8 cellular contexts compared by ENCODE assay signal in the genomic region with DNA sequence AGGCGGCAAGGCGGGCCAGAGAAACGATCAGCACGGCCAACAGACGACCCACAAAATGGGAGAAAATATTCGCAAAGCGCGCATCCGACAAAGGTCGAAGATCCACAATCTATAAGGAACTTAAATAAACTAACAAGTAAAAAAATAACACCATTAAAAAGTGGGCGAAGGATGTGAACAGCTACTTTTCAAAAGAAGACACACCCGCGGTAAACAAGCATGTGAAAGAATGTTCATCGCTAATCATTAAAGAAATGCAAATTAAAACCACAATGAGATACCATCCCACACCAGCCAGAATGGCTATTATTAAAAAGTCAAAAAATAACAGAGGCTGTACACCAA.
A peak's percentile ranks its signal among the peaks of the same experiment; 100 is the strongest.
DNase-seq lines count a peak whose midpoint lies in the region; ATAC-seq, FAIRE-seq and TF ChIP-seq lines count a peak whose summit lies in the region.

No MANE protein-coding gene starts in this region.

- no peak overlapping the region for H3K27ac Mint-ChIP-seq in activated CD4-positive, alpha-beta memory T cell treated with anti-CD3 and anti-CD28 coated beads, Interleukin-2, amount 10 ng/mL, durations not matched to agents 7 days and 5 days
- H3K27ac Mint-ChIP-seq in memory B cell = peak overlapping the region; percentile 88

- DNase-seq in heart left ventricle = no peak
- no peak for DNase-seq in left cardiac atrium
- no peak for DNase-seq in activated CD4-positive, alpha-beta memory T cell treated with anti-CD3 and anti-CD28 coated beads, Interleukin-2, amount 10 ng/mL, durations not matched to agents 7 days and 5 days
- DNase-seq in memory B cell (ENCODE audit: low spot score in 2 of 2) = no peak
- DNase-seq in urothelium cell line (ENCODE audit: low spot score) = no peak
- DNase-seq in NOMO-1 (lab: John Stamatoyannopoulos, UW; ENCODE audit: unreplicated experiment in 2 of 2) = no peak
- no peak for DNase-seq in substantia nigra (lab: John Stamatoyannopoulos, UW)

- peak overlapping the region; percentile 72 for H3K4me3 Mint-ChIP-seq in activated CD4-positive, alpha-beta memory T cell treated with anti-CD3 and anti-CD28 coated beads, Interleukin-2, amount 10 ng/mL, durations not matched to agents 7 days and 5 days
- H3K4me3 Mint-ChIP-seq in memory B cell = peak overlapping the region; percentile 92

- peak overlapping the region in 2 of 12 donors; percentile 72 to 81 for H3K27ac ChIP-seq in heart left ventricle
- no peak overlapping the region for H3K27ac ChIP-seq in substantia nigra (ENCODE audit: low read depth, low read length, poor library complexity, severe bottlenecking)

- WGBS in heart left ventricle, 4 donors = 21 to 24% (median 22%) methylated on average over 14 of the region's 14 CpGs

- H3K4me1 Mint-ChIP-seq in activated CD4-positive, alpha-beta memory T cell treated with anti-CD3 and anti-CD28 coated beads, Interleukin-2, amount 10 ng/mL, durations not matched to agents 7 days and 5 days = peaks cover 12% of the 10 kb centered on the region
- H3K4me1 Mint-ChIP-seq in memory B cell = peaks cover 13% of the 10 kb centered on the region

- peak overlapping the region in 10 of 12 donors; percentile 58 to 95 (median 70) for H3K4me3 ChIP-seq in heart left ventricle

- peaks cover 0 to 5% (median 0%) of the 10 kb centered on the region in 9 donors for H3K27me3 ChIP-seq in heart left ventricle

- peaks cover 0 to 17% (median 11%) of the 10 kb centered on the region in 12 donors for H3K4me1 ChIP-seq in heart left ventricle

- peak; percentile 63 for FAIRE-seq in urothelium cell line (lab: Jason Lieb, UNC)

- CTCF ChIA-PET in activated CD4-positive, alpha-beta memory T cell treated with anti-CD3 and anti-CD28 coated beads, Interleukin-2, amount 10 ng/mL, durations not matched to agents 7 days and 5 days (lab: Charles Lee) = interaction anchor here (0.7 to 4.8 kb wide), 53 partner anchors 9 to 897 kb away, joined by 3 to 79 read pairs (median 5); partner anchors contain the start of genes NSFL1C and SIRPD

- no peaks in the 10 kb centered on the region for H3K9me3 ChIP-seq in heart left ventricle

- no peak for TF ChIP-seq CTCF in heart left ventricle (IDR thresholded peaks at IDR 0.05)

- H3K36me3 ChIP-seq in heart left ventricle = peaks cover 0 to 3% (median 0%) of the 10 kb centered on the region in 9 donors

- ATAC-seq in heart left ventricle (no peak), left cardiac atrium (no peak), memory B cell (ENCODE audit: low read depth) (no peak), HG03439 (IDR thresholded peaks at IDR 0.05; ENCODE audit: unreplicated experiment) (no peak)

- H3K27me3 Mint-ChIP-seq in activated CD4-positive, alpha-beta memory T cell treated with anti-CD3 and anti-CD28 coated beads, Interleukin-2, amount 10 ng/mL, durations not matched to agents 7 days and 5 days = peaks cover 12% of the 10 kb centered on the region
- peaks cover 8% of the 10 kb centered on the region for H3K27me3 Mint-ChIP-seq in memory B cell

- intact Hi-C loops in heart left ventricle (cut with DNase I) = loop anchor here in 3 of 10 donors (1.0 to 10.0 kb wide), 2 partner anchors 118 to 317 kb away; partner anchors contain the start of gene SIRPA (in 1 of the 3)
- intact Hi-C loops in left cardiac atrium (cut with DNase I) = no loop called here

- TF ChIP-seq POLR2A in heart left ventricle (IDR thresholded peaks at IDR 0.05) = no peak

- H3K9me3 Mint-ChIP-seq in activated CD4-positive, alpha-beta memory T cell treated with anti-CD3 and anti-CD28 coated beads, Interleukin-2, amount 10 ng/mL, durations not matched to agents 7 days and 5 days = no peaks in the 10 kb centered on the region
- H3K9me3 Mint-ChIP-seq in memory B cell = no peaks in the 10 kb centered on the region

- H3K36me3 Mint-ChIP-seq in activated CD4-positive, alpha-beta memory T cell treated with anti-CD3 and anti-CD28 coated beads, Interleukin-2, amount 10 ng/mL, durations not matched to agents 7 days and 5 days (ENCODE audit: low read depth) = no peaks in the 10 kb centered on the region
- H3K36me3 Mint-ChIP-seq in memory B cell = peaks cover 3% of the 10 kb centered on the region

- POLR2A ChIA-PET in activated CD4-positive, alpha-beta memory T cell treated with anti-CD3 and anti-CD28 coated beads, Interleukin-2, amount 10 ng/mL, durations not matched to agents 7 days and 5 days (lab: Charles Lee) = no interaction called here
